19 cellular contexts compared by ENCODE assay signal in genomic region chr9:71607571-71607970, GRCh38.
A peak's percentile ranks its signal among the peaks of the same experiment; 100 is the strongest.
DNase-seq lines count a peak whose midpoint lies in the region; ATAC-seq and TF ChIP-seq lines count a peak whose summit lies in the region.
"Had no signal": no experiment of that assay in that cellular context is flagged by ENCODE, and none has a peak within 500 bp of the region (broad histone marks: within the 10 kb centered on the region; RNA-seq: fewer than 3 reads in every experiment).

No MANE protein-coding gene starts in this region.

- no peak for TF ChIP-seq CTCF in osteoblast (IDR thresholded peaks at IDR 0.05; ENCODE audit: extremely low read depth, low read depth, low read length)
- TF ChIP-seq CTCF in testis (IDR thresholded peaks at IDR 0.05), result no peak

- H3K4me2 ChIP-seq in osteoblast (ENCODE audit: insufficient read depth, low read length), result peak overlapping the region; percentile 39
- H3K4me2 ChIP-seq: KMS-11 had no signal

- no peak for TF ChIP-seq POLR2A in testis (IDR thresholded peaks at IDR 0.05)

- 61 to 63% methylated on average over 6 of the region's 6 CpGs for WGBS in testis, 2 donors

- H3K4me3 ChIP-seq in MG63 (no peak overlapping the region), osteoblast (ENCODE audit: insufficient read depth, low read length) (no peak overlapping the region), testis (no peak overlapping the region)
- H3K4me3 ChIP-seq: SJSA1 had no signal

- H2AFZ ChIP-seq in osteoblast (ENCODE audit: low read length), result peak overlapping the region; percentile 7

- intact Hi-C loops in testis (cut with DNase I; ENCODE audit: low total_unique reads), result no loop called here

- H3K4me1 ChIP-seq in osteoblast (ENCODE audit: insufficient read depth, low read length) (peaks cover 13% of the 10 kb centered on the region), testis (no peaks in the 10 kb centered on the region)

- ATAC-seq in GM18858 (IDR thresholded peaks at IDR 0.05; ENCODE audit: unreplicated experiment), result no peak
- ATAC-seq in esophagus mucosa, result no peak
- ATAC-seq: Panc1 had no signal

- H4K20me1 ChIP-seq in osteoblast (ENCODE audit: insufficient read depth, low read length), result no peaks in the 10 kb centered on the region

- no peaks in the 10 kb centered on the region for H3K79me2 ChIP-seq in osteoblast (ENCODE audit: insufficient read depth, low read length)

- H3K9me3 ChIP-seq in MG63 (0 out of 2 replicates have a peak, but pooled peaks cover 2% of the 10 kb centered on the region), osteoblast (ENCODE audit: low read depth, low read length) (no peaks in the 10 kb centered on the region), testis (no peaks in the 10 kb centered on the region)
- H3K9me3 ChIP-seq: SJSA1 had no signal

- H3K36me3 ChIP-seq in MG63, result no peaks in the 10 kb centered on the region
- H3K36me3 ChIP-seq in osteoblast (ENCODE audit: insufficient read depth, low read length), result no peaks in the 10 kb centered on the region
- H3K36me3 ChIP-seq in testis (ENCODE audit: low read depth, missing control alignments), result no peaks in the 10 kb centered on the region
- H3K36me3 ChIP-seq: SJSA1 had no signal

- H3K27ac ChIP-seq in osteoblast (ENCODE audit: low read depth, low read length), result no peak overlapping the region
- no peak overlapping the region for H3K27ac ChIP-seq in testis
- H3K27ac ChIP-seq: KMS-11, SJSA1 had no signal

- no peaks in the 10 kb centered on the region for H3K27me3 ChIP-seq in MG63
- H3K27me3 ChIP-seq in osteoblast (ENCODE audit: insufficient read depth, low read length), result no peaks in the 10 kb centered on the region
- H3K27me3 ChIP-seq in testis, result no peaks in the 10 kb centered on the region
- H3K27me3 ChIP-seq: SJSA1 had no signal

- DNase-seq in MG63, result peak; percentile 15
- DNase-seq in fibroblast of peridontal ligament (ENCODE audit: extremely low read depth), result peak; percentile 45
- DNase-seq in osteoblast (ENCODE audit: insufficient read length, low spot score, missing footprints), result no peak
- peak; percentile 31 for DNase-seq in testis
- DNase-seq in iPS-NIHi11 (ENCODE audit: low spot score), result no peak
- no peak for DNase-seq in inferior parietal cortex (ENCODE audit: extremely low spot score)
- DNase-seq: ACHN, COR-L47, DMS 273 treated with DMSO at 0.1 percent for 48 hours, DND-41, NCI-H1417 treated with DMSO at 0.1 percent for 48 hours, NCI-H1930, NCI-H226, NCI-H524 had no signal

Comparison
In these comparisons a context has a peak if more than half of its experiments do, and no peak if none do; other contexts are left out.
1. DNase-seq: peak in MG63 (single experiment), fibroblast of peridontal ligament (single experiment) and testis (single experiment); none in osteoblast (single experiment), iPS-NIHi11 (single experiment) and inferior parietal cortex (single experiment).